Comparison of ENCODE assay signal across 11 cellular contexts in genomic region chr3:51687472-51688205, GRCh38. TPM values are rescaled to one million over a fixed set of nuclear protein-coding genes. Genes with fewer than 3 reads are reported as not detected.
DNase-seq lines count a peak whose midpoint lies in the region; TF ChIP-seq lines count a peak whose summit lies in the region.
"Had no signal": no experiment of that assay in that cellular context is flagged by ENCODE, and none has a peak within 500 bp of the region (broad histone marks: within the 10 kb centered on the region; RNA-seq: fewer than 3 reads in every experiment).

No MANE protein-coding gene starts in this region.

- TF ChIP-seq CTCF in uterus (IDR thresholded peaks at IDR 0.05) (no peak), Calu3 (IDR thresholded peaks at IDR 0.05; ENCODE audit: unreplicated experiment) (no peak)

- H3K4me1 ChIP-seq in muscle layer of duodenum (ENCODE audit: control insufficient read depth in 1 of 2, insufficient read depth in 2 of 2, low read length in 2 of 2) (peaks cover 0 to 5% of the 10 kb centered on the region in 2 donors), uterus (no peaks in the 10 kb centered on the region)

- no TSS peak for BruUV-seq in Calu3 (replicated peaks; lab: Mats Ljungman, UMichigan)

- H3K36me3 Mint-ChIP-seq in activated naive CD4-positive, alpha-beta T cell treated with anti-CD3 and anti-CD28 coated beads, Interleukin-2, amount 50 U/mL, for 24 hours, result peaks cover 9% of the 10 kb centered on the region
- peaks cover 3% of the 10 kb centered on the region for H3K36me3 Mint-ChIP-seq in Calu3 (ENCODE audit: insufficient read depth, unreplicated experiment)

- peak overlapping the region; percentile 79 for H3K27ac Mint-ChIP-seq in activated naive CD4-positive, alpha-beta T cell treated with anti-CD3 and anti-CD28 coated beads, Interleukin-2, amount 50 U/mL, for 24 hours
- H3K27ac Mint-ChIP-seq in Calu3 (ENCODE audit: unreplicated experiment), result no peak overlapping the region

- H3K36me3 ChIP-seq in muscle layer of duodenum (ENCODE audit: control insufficient read depth in 1 of 2, insufficient read depth in 2 of 2, low read length in 2 of 2), result peaks cover 39 to 59% of the 10 kb centered on the region in 2 donors
- H3K36me3 ChIP-seq in uterus, result no peaks in the 10 kb centered on the region

- no peak for DNase-seq in activated naive CD4-positive, alpha-beta T cell (lab: John Stamatoyannopoulos, UW)
- DNase-seq in uterus (no peak), Calu3 (no peak), GM19238 (ENCODE audit: insufficient read length, low spot score) (no peak)
- no peak for DNase-seq in central memory CD4-positive, alpha-beta T cell
- DNase-seq: AML-193, amygdala, NCI-H748 treated with DMSO at 0.1 percent for 48 hours had no signal

- no peaks in the 10 kb centered on the region for H3K27me3 Mint-ChIP-seq in activated naive CD4-positive, alpha-beta T cell treated with anti-CD3 and anti-CD28 coated beads, Interleukin-2, amount 50 U/mL, for 24 hours
- no peaks in the 10 kb centered on the region for H3K27me3 Mint-ChIP-seq in Calu3 (ENCODE audit: unreplicated experiment)

- H3K4me1 Mint-ChIP-seq in activated naive CD4-positive, alpha-beta T cell treated with anti-CD3 and anti-CD28 coated beads, Interleukin-2, amount 50 U/mL, for 24 hours, result peaks cover 67% of the 10 kb centered on the region
- H3K4me1 Mint-ChIP-seq in Calu3 (ENCODE audit: low read depth, unreplicated experiment), result no peaks in the 10 kb centered on the region

- H3K4me3 ChIP-seq in muscle layer of duodenum (ENCODE audit: low read depth in 1 of 2, low read length in 2 of 2) (no peak overlapping the region), uterus (no peak overlapping the region)

- H3K9me3 Mint-ChIP-seq in activated naive CD4-positive, alpha-beta T cell treated with anti-CD3 and anti-CD28 coated beads, Interleukin-2, amount 50 U/mL, for 24 hours, result no peaks in the 10 kb centered on the region
- no peaks in the 10 kb centered on the region for H3K9me3 Mint-ChIP-seq in Calu3 (ENCODE audit: low read depth, unreplicated experiment)

- peak overlapping the region; percentile 79 for H3K4me3 Mint-ChIP-seq in activated naive CD4-positive, alpha-beta T cell treated with anti-CD3 and anti-CD28 coated beads, Interleukin-2, amount 50 U/mL, for 24 hours
- no peak overlapping the region for H3K4me3 Mint-ChIP-seq in Calu3 (ENCODE audit: low read depth, unreplicated experiment)

- CTCF ChIA-PET in Calu3 (lab: Charles Lee), result no interaction called here

- H3K27ac ChIP-seq in cingulate gyrus (ENCODE audit: low read depth, low read length) (peak overlapping the region; percentile 87), muscle layer of duodenum (ENCODE audit: low read length) (peak overlapping the region; percentile 41), uterus (peak overlapping the region; percentile 46 to 60)

- H3K27me3 ChIP-seq in muscle layer of duodenum (ENCODE audit: low read depth, low read length) (no peaks in the 10 kb centered on the region), uterus (no peaks in the 10 kb centered on the region)

- H3K9me3 ChIP-seq in muscle layer of duodenum (ENCODE audit: control insufficient read depth in 1 of 2, low read length in 2 of 2) (no peaks in the 10 kb centered on the region), uterus (no peaks in the 10 kb centered on the region)

- intact Hi-C loops in uterus (cut with DNase I; ENCODE audit: low total_unique reads), result no loop called here
- intact Hi-C loops in Calu3 (cut with micrococcal nuclease; ENCODE audit: unreplicated experiment), result no loop called here

- TF ChIP-seq POLR2A in uterus (IDR thresholded peaks at IDR 0.05), result no peak

RNA-seq across cellular contexts. Expression of gene TEX264, which starts 16.6 kb away (rescaled TPM):
- 10 to 100 TPM; 35.3 to 74.8 (median 48.8) TPM for total RNA-seq in uterus
- total RNA-seq in Calu3 (2022), result 37.0 and 44.9 TPM in 2 replicates

RNA-seq across cellular contexts. Expression of gene GRM2, which starts 19.2 kb away (rescaled TPM):
- total RNA-seq in uterus (1 to 10 TPM in 1 of 4 donors, under 1 TPM in 2, not detected in 1; 0.30 to 1.8 (median 0.48) TPM), Calu3 (2022) (0.57 and 0.81 TPM in 2 replicates)
